In genomic region chr17:17456251-17456650, GRCh38 we compare ENCODE assay signal across 6 cellular contexts. TPM values are rescaled to one million over a fixed set of nuclear protein-coding genes. Genes with fewer than 3 reads are reported as not detected.
"Had no signal": no experiment of that assay in that cellular context is flagged by ENCODE, and none has a peak within 500 bp of the region (broad histone marks: within the 10 kb centered on the region; RNA-seq: fewer than 3 reads in every experiment).

No MANE protein-coding gene starts in this region.

- H3K4me3 ChIP-seq: K562 had no signal

- H3K4me3 Mint-ChIP-seq: IgD-negative memory B cell had no signal

- H3K27ac ChIP-seq: HL-60 had no signal

- H3K36me3 Mint-ChIP-seq: IgD-negative memory B cell had no signal

- ATAC-seq: HepG2, K562 had no signal

- DNase-seq: KBM-7 had no signal

RNA-seq across cellular contexts. Expression of gene RASD1, which starts 39.9 kb away (rescaled TPM):
- total RNA-seq: HT1080 had no signal
- polyA plus RNA-seq: K562 had no signal
